ENCODE assay signal across 13 cellular contexts in genomic region chr5:178331491-178331981, GRCh38.
DNase-seq lines count a peak whose midpoint lies in the region; ATAC-seq, FAIRE-seq and TF ChIP-seq lines count a peak whose summit lies in the region.
"Had no signal": no experiment of that assay in that cellular context is flagged by ENCODE, and none has a peak within 500 bp of the region (broad histone marks: within the 10 kb centered on the region; RNA-seq: fewer than 3 reads in every experiment).

No MANE protein-coding gene starts in this region.

- no peaks in the 10 kb centered on the region for H3K36me3 ChIP-seq in BE2C
- no peaks in the 10 kb centered on the region for H3K36me3 ChIP-seq in RWPE2 (ENCODE audit: low read depth)
- H3K36me3 ChIP-seq in gastroesophageal sphincter = no peaks in the 10 kb centered on the region
- H3K36me3 ChIP-seq in pancreas = no peaks in the 10 kb centered on the region

- no peaks in the 10 kb centered on the region for H3K27me3 Mint-ChIP-seq in activated CD4-positive, alpha-beta memory T cell treated with anti-CD3 and anti-CD28 coated beads, Interleukin-2, amount 10 ng/mL, durations not matched to agents 7 days and 5 days

- H3K4me3 ChIP-seq in BE2C (ENCODE audit: low read depth, low read length) (no peak overlapping the region), RWPE2 (ENCODE audit: severe bottlenecking) (no peak overlapping the region), gastroesophageal sphincter (no peak overlapping the region), pancreas (no peak overlapping the region)

- H3K9me3 ChIP-seq in BE2C = no peaks in the 10 kb centered on the region
- H3K9me3 ChIP-seq in RWPE2 (ENCODE audit: severe bottlenecking) = no peaks in the 10 kb centered on the region
- H3K9me3 ChIP-seq in gastroesophageal sphincter = no peaks in the 10 kb centered on the region
- no peaks in the 10 kb centered on the region for H3K9me3 ChIP-seq in pancreas

- DNase-seq in BE2C (peak; percentile 37), RWPE2 (ENCODE audit: low spot score) (peak; percentile 51), pancreas (peak; percentile 40 to 81 (median 58)), NCI-H1048 (lab: John Stamatoyannopoulos, UW) (no peak)
- DNase-seq in activated CD4-positive, alpha-beta memory T cell treated with anti-CD3 and anti-CD28 coated beads, Interleukin-2, amount 10 ng/mL, durations not matched to agents 7 days and 5 days = no peak
- DNase-seq: COR-L47, NCI-H226 had no signal

- no peak for FAIRE-seq in pancreas (lab: Jason Lieb, UNC)
- FAIRE-seq: endothelial cell of umbilical vein, H54 had no signal

- H3K4me1 Mint-ChIP-seq in activated CD4-positive, alpha-beta memory T cell treated with anti-CD3 and anti-CD28 coated beads, Interleukin-2, amount 10 ng/mL, durations not matched to agents 7 days and 5 days = peaks cover 2% of the 10 kb centered on the region

- H3K4me1 ChIP-seq in BE2C = peaks cover 2% of the 10 kb centered on the region; the same call in 1 of the 2 replicates
- H3K4me1 ChIP-seq in RWPE2 (ENCODE audit: insufficient read depth, poor library complexity, severe bottlenecking) = no peaks in the 10 kb centered on the region
- H3K4me1 ChIP-seq in gastroesophageal sphincter = peaks cover 0 to 38% (median 18%) of the 10 kb centered on the region in 3 donors
- peaks cover 0 to 8% (median 0%) of the 10 kb centered on the region in 3 donors for H3K4me1 ChIP-seq in pancreas

- whole genome bisulfite sequencing in gastroesophageal sphincter (ENCODE audit: low coverage in 1 of 2), 2 donors = 17 to 67% methylated on average over 2 to 3 of the region's 15 CpGs
- 24 to 29% methylated on average over 15 of the region's 15 CpGs for WGBS in pancreas, 2 donors

- H3K27ac Mint-ChIP-seq in activated CD4-positive, alpha-beta memory T cell treated with anti-CD3 and anti-CD28 coated beads, Interleukin-2, amount 10 ng/mL, durations not matched to agents 7 days and 5 days = no peak overlapping the region
- H3K27ac Mint-ChIP-seq: natural killer cell treated with Interleukin-12 subunit alpha and Interleukin-12 subunit beta and Interleukin-15 and Interleukin-18, amount 100 ng/mL, for 72 hours had no signal

- no peak overlapping the region for H3K4me3 Mint-ChIP-seq in activated CD4-positive, alpha-beta memory T cell treated with anti-CD3 and anti-CD28 coated beads, Interleukin-2, amount 10 ng/mL, durations not matched to agents 7 days and 5 days
- H3K4me3 Mint-ChIP-seq: natural killer cell treated with Interleukin-12 subunit alpha and Interleukin-12 subunit beta and Interleukin-15 and Interleukin-18, amount 100 ng/mL, for 72 hours had no signal

- TF ChIP-seq EP300 in gastroesophageal sphincter (IDR thresholded peaks at IDR 0.05) = no peak

- TF ChIP-seq POLR2A in gastroesophageal sphincter (IDR thresholded peaks at IDR 0.05) = no peak

- ATAC-seq in RWPE2 (ENCODE audit: low read depth) (peak; percentile 37), gastroesophageal sphincter (peak; percentile 86), pancreas (peak; percentile 78 to 95 (median 82)), GM18519 (IDR thresholded peaks at IDR 0.05; ENCODE audit: low FRiP score, unreplicated experiment) (no peak), HG03280 (IDR thresholded peaks at IDR 0.05; ENCODE audit: unreplicated experiment) (no peak)
- ATAC-seq: natural killer cell treated with Interleukin-12 subunit alpha and Interleukin-12 subunit beta and Interleukin-15 and Interleukin-18, amount 100 ng/mL, for 72 hours had no signal

- no peaks in the 10 kb centered on the region for H3K9me3 Mint-ChIP-seq in activated CD4-positive, alpha-beta memory T cell treated with anti-CD3 and anti-CD28 coated beads, Interleukin-2, amount 10 ng/mL, durations not matched to agents 7 days and 5 days
- H3K9me3 Mint-ChIP-seq: natural killer cell treated with Interleukin-12 subunit alpha and Interleukin-12 subunit beta and Interleukin-15 and Interleukin-18, amount 100 ng/mL, for 72 hours had no signal

- H3K27me3 ChIP-seq in BE2C = no peaks in the 10 kb centered on the region
- no peaks in the 10 kb centered on the region for H3K27me3 ChIP-seq in RWPE2 (ENCODE audit: insufficient read depth, poor library complexity, severe bottlenecking)
- no peaks in the 10 kb centered on the region for H3K27me3 ChIP-seq in gastroesophageal sphincter
- no peaks in the 10 kb centered on the region for H3K27me3 ChIP-seq in pancreas

- POLR2A ChIA-PET in activated CD4-positive, alpha-beta memory T cell treated with anti-CD3 and anti-CD28 coated beads, Interleukin-2, amount 10 ng/mL, durations not matched to agents 7 days and 5 days (lab: Charles Lee) = no interaction called here

- CTCF ChIA-PET in activated CD4-positive, alpha-beta memory T cell treated with anti-CD3 and anti-CD28 coated beads, Interleukin-2, amount 10 ng/mL, durations not matched to agents 7 days and 5 days (lab: Charles Lee) = no interaction called here

- intact Hi-C loops in pancreas (cut with DNase I) = no loop called here

- H3K36me3 Mint-ChIP-seq in activated CD4-positive, alpha-beta memory T cell treated with anti-CD3 and anti-CD28 coated beads, Interleukin-2, amount 10 ng/mL, durations not matched to agents 7 days and 5 days (ENCODE audit: low read depth) = no peaks in the 10 kb centered on the region
- H3K36me3 Mint-ChIP-seq: natural killer cell treated with Interleukin-12 subunit alpha and Interleukin-12 subunit beta and Interleukin-15 and Interleukin-18, amount 100 ng/mL, for 72 hours had no signal

- no peak overlapping the region for H3K27ac ChIP-seq in RWPE2 (ENCODE audit: poor library complexity, severe bottlenecking)
- H3K27ac ChIP-seq in gastroesophageal sphincter = peak overlapping the region in 3 of 4 donors; percentile 45 to 74 (median 67)
- H3K27ac ChIP-seq in pancreas = peak overlapping the region in 1 of 4 donors; percentile 28

- TF ChIP-seq CTCF in BE2C (IDR thresholded peaks at IDR 0.05; ENCODE audit: low read depth, low read length) (no peak), RWPE2 (IDR thresholded peaks at IDR 0.05; ENCODE audit: poor library complexity, severe bottlenecking) (no peak), gastroesophageal sphincter (IDR thresholded peaks at IDR 0.05) (no peak), pancreas (IDR thresholded peaks at IDR 0.05) (no peak)

Comparison
In these comparisons a context has a peak if more than half of its experiments do, and no peak if none do; other contexts are left out.
1. DNase-seq: peak in BE2C (single experiment), RWPE2 (single experiment) and pancreas (6 of 6); none in NCI-H1048 (single experiment) and activated CD4-positive, alpha-beta memory T cell treated with anti-CD3 and anti-CD28 coated beads, Interleukin-2, amount 10 ng/mL, durations not matched to agents 7 days and 5 days (single experiment).
2. ATAC-seq: peak in RWPE2 (single experiment), gastroesophageal sphincter (single experiment) and pancreas (4 of 4); none in GM18519 (single experiment) and HG03280 (single experiment).